Comparison of ENCODE assay signal across 23 cellular contexts in genomic region chr5:156528673-156529072, GRCh38.
"Had no signal": no experiment of that assay in that cellular context is flagged by ENCODE, and none has a peak within 500 bp of the region (broad histone marks: within the 10 kb centered on the region; RNA-seq: fewer than 3 reads in every experiment).

No MANE protein-coding gene starts in this region.

- ATAC-seq: effector memory CD8-positive, alpha-beta T cell; left ventricle myocardium superior; lower lobe of right lung; naive thymus-derived CD4-positive, alpha-beta T cell; right lobe of liver; stimulated activated effector memory CD8-positive, alpha-beta T cell treated with anti-CD3 and anti-CD28 coated beads, Interleukin-12 subunit alpha, Interleukin-12 subunit beta, amount 100 ng/mL, for 72 hours had no signal

- FAIRE-seq: endometrium, frontal cortex, keratinocyte had no signal

- H3K4me1 ChIP-seq: colonic mucosa, esophagus squamous epithelium, lower lobe of right lung, stomach, thyroid gland had no signal

- H3K27ac ChIP-seq: colonic mucosa, esophagus squamous epithelium, lower lobe of right lung, ovary, right lobe of liver, stomach, thyroid gland had no signal

- H3K36me3 ChIP-seq: colonic mucosa, esophagus squamous epithelium, lower lobe of right lung, ovary, right lobe of liver, stomach, thyroid gland had no signal

- H3K27me3 ChIP-seq: colonic mucosa, esophagus squamous epithelium, ovary, right lobe of liver, stomach, thyroid gland had no signal

- H3K4me3 ChIP-seq: colonic mucosa, esophagus squamous epithelium, lower lobe of right lung, ovary, right lobe of liver, stomach, thyroid gland had no signal

- DNase-seq: colonic mucosa; effector memory CD8-positive, alpha-beta T cell; erythroblast; esophagus squamous epithelium; head of caudate nucleus; left ventricle myocardium superior; lower lobe of right lung; naive thymus-derived CD4-positive, alpha-beta T cell; occipital lobe; ovary; posterior cingulate gyrus; retina; right lobe of liver; stimulated activated CD4-positive, alpha-beta T cell treated with anti-CD3 and anti-CD28 coated beads, Interleukin-2, amount 100 ng/mL, for 24 hours; stimulated activated CD4-positive, alpha-beta T cell treated with anti-CD3 and anti-CD28 coated beads, Interleukin-4, amount 100 ng/mL, for 24 hours; stimulated activated naive CD4-positive, alpha-beta T cell treated with Interleukin-2 at 50 U/mL for 16 hours; stomach; thyroid gland; trophoblast cell had no signal

- H3K9me3 ChIP-seq: colonic mucosa, esophagus squamous epithelium, lower lobe of right lung, ovary, right lobe of liver, stomach, thyroid gland had no signal
